In genomic region chr10:113001599-113002448, GRCh38 we compare ENCODE assay signal across 20 cellular contexts. TPM values are rescaled to one million over a fixed set of nuclear protein-coding genes. Genes with fewer than 3 reads are reported as not detected.
DNase-seq lines count a peak whose midpoint lies in the region; ATAC-seq and TF ChIP-seq lines count a peak whose summit lies in the region.
"Had no signal": no experiment of that assay in that cellular context is flagged by ENCODE, and none has a peak within 500 bp of the region (broad histone marks: within the 10 kb centered on the region; RNA-seq: fewer than 3 reads in every experiment).

No MANE protein-coding gene starts in this region.

- H2AFZ ChIP-seq in smooth muscle cell (ENCODE audit: low read depth) (no peak overlapping the region), MM.1S (ENCODE audit: low read length) (no peak overlapping the region)

- peaks cover 79% of the 10 kb centered on the region for H3K4me1 Mint-ChIP-seq in WTC11

- no peak overlapping the region for H3K4me3 Mint-ChIP-seq in WTC11
- H3K4me3 Mint-ChIP-seq: activated T-cell treated with anti-CD3 and anti-CD28 coated beads, Interleukin-2, amount 50 U/mL, for 4 hours; CD8-positive, alpha-beta memory T cell; naive thymus-derived CD4-positive, alpha-beta T cell; T-helper 1 cell treated with Interleukin-12 subunit alpha and Interleukin-12 subunit beta and Interleukin-4 antibody, amounts not matched to agents 30 μg/mL and 1 μg/mL, for 36 hours had no signal

- H3K79me2 ChIP-seq in smooth muscle cell (ENCODE audit: low read depth) (peaks cover 92% of the 10 kb centered on the region), MM.1S (ENCODE audit: low read length) (no peaks in the 10 kb centered on the region)

- H3K4me1 ChIP-seq in smooth muscle cell (ENCODE audit: low read depth), result peaks cover 16% of the 10 kb centered on the region
- H3K4me1 ChIP-seq in MM.1S (ENCODE audit: low read length), result no peaks in the 10 kb centered on the region

- ATAC-seq in WTC11, result no peak
- ATAC-seq: activated naive CD4-positive, alpha-beta T cell treated with anti-CD3 and anti-CD28 coated beads, Interleukin-2, amount 50 U/mL, for 72 hours; activated T-cell treated with anti-CD3 and anti-CD28 coated beads, Interleukin-2, amount 50 U/mL, for 4 hours; naive thymus-derived CD4-positive, alpha-beta T cell had no signal

- no peaks in the 10 kb centered on the region for H3K27me3 Mint-ChIP-seq in WTC11 (ENCODE audit: low read depth)

- TF ChIP-seq CTCF in WTC11 (IDR thresholded peaks at IDR 0.05), result no peak
- TF ChIP-seq CTCF in foreskin fibroblast (IDR thresholded peaks at IDR 0.05; ENCODE audit: low read depth, low read length), result no peak
- no peak for TF ChIP-seq CTCF in smooth muscle cell (IDR thresholded peaks at IDR 0.05; ENCODE audit: borderline replicate concordance, insufficient read depth, poor library complexity, severe bottlenecking)
- no peak for TF ChIP-seq CTCF in MM.1S (IDR thresholded peaks at IDR 0.05; ENCODE audit: low read length)

- peaks cover 100% of the 10 kb centered on the region for H4K20me1 ChIP-seq in smooth muscle cell (ENCODE audit: low read depth)
- H4K20me1 ChIP-seq in MM.1S (ENCODE audit: insufficient read depth, low read length), result no peaks in the 10 kb centered on the region

- H3K36me3 ChIP-seq in smooth muscle cell (ENCODE audit: low read depth), result no peaks in the 10 kb centered on the region
- H3K36me3 ChIP-seq in MM.1S (replicated peaks; ENCODE audit: insufficient read depth, low read length), result no peaks in the 10 kb centered on the region

- no peaks in the 10 kb centered on the region for H3K9me3 Mint-ChIP-seq in WTC11
- H3K9me3 Mint-ChIP-seq: activated naive CD4-positive, alpha-beta T cell treated with anti-CD3 and anti-CD28 coated beads, Interleukin-2, amount 50 U/mL, for 72 hours; activated T-cell treated with anti-CD3 and anti-CD28 coated beads, Interleukin-2, amount 50 U/mL, for 4 hours; naive thymus-derived CD4-positive, alpha-beta T cell; T-helper 1 cell treated with Interleukin-12 subunit alpha and Interleukin-12 subunit beta and Interleukin-4 antibody, amounts not matched to agents 30 μg/mL and 1 μg/mL, for 36 hours had no signal

- WGBS in smooth muscle cell (ENCODE audit: low lambda C conversion rate), result 72% methylated on average over 8 of the region's 8 CpGs

- DNase-seq in EH (ENCODE audit: low read depth), result peak; percentile 36
- no peak for DNase-seq in WTC11 (ENCODE audit: low spot score)
- peak; percentile 26 to 30 for DNase-seq in foreskin fibroblast
- no peak for DNase-seq in smooth muscle cell (lab: John Stamatoyannopoulos, UW; ENCODE audit: unreplicated experiment)
- no peak for DNase-seq in 8988T
- DNase-seq in MM.1S, result no peak
- DNase-seq in NCI-H187 (lab: John Stamatoyannopoulos, UW), result no peak
- no peak for DNase-seq in cerebellar nuclear complex (lab: John Stamatoyannopoulos, UW)
- DNase-seq: activated CD4-positive, alpha-beta T cell treated with anti-CD3 and anti-CD28 coated beads, Interleukin-2, amount 50 U/mL, for 4 hours; activated T-cell treated with anti-CD3 and anti-CD28 coated beads, Interleukin-2, amount 50 U/mL, for 4 hours; CD8-positive, alpha-beta memory T cell; erythroblast; glutamatergic neuron; naive thymus-derived CD4-positive, alpha-beta T cell; NCI-H526; SIG-M5 had no signal

- CTCF ChIA-PET in WTC11 (lab: Charles Lee), result no interaction called here

- H3F3A ChIP-seq in smooth muscle cell (ENCODE audit: low read depth) (peaks cover 3% of the 10 kb centered on the region), MM.1S (ENCODE audit: insufficient read depth, low read length) (no peaks in the 10 kb centered on the region)

- POLR2A ChIA-PET in WTC11 (lab: Charles Lee), result interaction anchor here (0.7 kb wide), 1 partner anchor 163 kb away, joined by 3 read pairs; no protein-coding TSS in a partner anchor

- H3K9me2 ChIP-seq in MM.1S (replicated peaks; ENCODE audit: insufficient read depth, low read length), result no peaks in the 10 kb centered on the region

- H3K36me3 Mint-ChIP-seq in WTC11, result peaks cover 13% of the 10 kb centered on the region
- H3K36me3 Mint-ChIP-seq: activated naive CD4-positive, alpha-beta T cell treated with anti-CD3 and anti-CD28 coated beads, Interleukin-2, amount 50 U/mL, for 72 hours; CD8-positive, alpha-beta memory T cell; naive thymus-derived CD4-positive, alpha-beta T cell had no signal

- H3K9me3 ChIP-seq in smooth muscle cell (replicated peaks; ENCODE audit: low read depth) (no peaks in the 10 kb centered on the region), MM.1S (replicated peaks; ENCODE audit: insufficient read depth, low read length) (no peaks in the 10 kb centered on the region)
- H3K9me3 ChIP-seq: psoas muscle had no signal

- no peak overlapping the region for H3K4me3 ChIP-seq in foreskin fibroblast (ENCODE audit: low read depth in 1 of 2, low read length in 2 of 2)
- H3K4me3 ChIP-seq in smooth muscle cell, result no peak overlapping the region
- H3K4me3 ChIP-seq in MM.1S (ENCODE audit: low read length), result no peak overlapping the region

- peak overlapping the region; percentile 35 for H3K4me2 ChIP-seq in smooth muscle cell
- H3K4me2 ChIP-seq in MM.1S (ENCODE audit: low read depth, low read length), result no peak overlapping the region

- no peak overlapping the region for H3K9ac ChIP-seq in smooth muscle cell (ENCODE audit: low read depth)
- no peak overlapping the region for H3K9ac ChIP-seq in MM.1S (ENCODE audit: low read length)

- H3K27ac Mint-ChIP-seq in WTC11, result peak overlapping the region; percentile 30; the same call in 1 of the 2 replicates
- H3K27ac Mint-ChIP-seq: activated naive CD4-positive, alpha-beta T cell treated with anti-CD3 and anti-CD28 coated beads, Interleukin-2, amount 50 U/mL, for 72 hours; CD8-positive, alpha-beta memory T cell; naive thymus-derived CD4-positive, alpha-beta T cell; T-helper 1 cell treated with Interleukin-12 subunit alpha and Interleukin-12 subunit beta and Interleukin-4 antibody, amounts not matched to agents 30 μg/mL and 1 μg/mL, for 36 hours had no signal

- H3K27me3 ChIP-seq in smooth muscle cell (ENCODE audit: low read depth), result no peaks in the 10 kb centered on the region
- peaks cover 76% of the 10 kb centered on the region for H3K27me3 ChIP-seq in MM.1S (replicated peaks; ENCODE audit: insufficient read depth, low read length)

- peak overlapping the region; percentile 49 for H3K27ac ChIP-seq in smooth muscle cell (ENCODE audit: low read depth)
- no peak overlapping the region for H3K27ac ChIP-seq in MM.1S (ENCODE audit: low read length)
- H3K27ac ChIP-seq: VCaP had no signal

TF ChIP-seq in WTC11, 78 proteins besides CTCF, POLR2A, EP300 and RAD21 (continues in another document):
- TF ChIP-seq ATF6 (CRISPR knock-in tag; IDR thresholded peaks at IDR 0.05), result no peak
- TF ChIP-seq PRDM15 (CRISPR knock-in tag; IDR thresholded peaks at IDR 0.05), result no peak

RNA-seq across cellular contexts. Expression of gene TCF7L2, which starts 51.8 kb away (rescaled TPM):
- total RNA-seq in WTC11 (2021) (44.5 to 51.4 TPM (median 51.1 TPM) in 3 replicates), smooth muscle cell (9.1 and 14.6 TPM in 2 replicates)
- 17.7 and 21.6 TPM in 2 replicates for polyA plus RNA-seq in smooth muscle cell

Comparison
In these comparisons a context has a peak if more than half of its experiments do, and no peak if none do; other contexts are left out.
1. DNase-seq: peak in EH (single experiment) and foreskin fibroblast (2 of 2); none in WTC11 (single experiment), smooth muscle cell (single experiment), 8988T (single experiment), MM.1S (single experiment), NCI-H187 (0 of 2) and cerebellar nuclear complex (0 of 2).